In the genomic region with DNA sequence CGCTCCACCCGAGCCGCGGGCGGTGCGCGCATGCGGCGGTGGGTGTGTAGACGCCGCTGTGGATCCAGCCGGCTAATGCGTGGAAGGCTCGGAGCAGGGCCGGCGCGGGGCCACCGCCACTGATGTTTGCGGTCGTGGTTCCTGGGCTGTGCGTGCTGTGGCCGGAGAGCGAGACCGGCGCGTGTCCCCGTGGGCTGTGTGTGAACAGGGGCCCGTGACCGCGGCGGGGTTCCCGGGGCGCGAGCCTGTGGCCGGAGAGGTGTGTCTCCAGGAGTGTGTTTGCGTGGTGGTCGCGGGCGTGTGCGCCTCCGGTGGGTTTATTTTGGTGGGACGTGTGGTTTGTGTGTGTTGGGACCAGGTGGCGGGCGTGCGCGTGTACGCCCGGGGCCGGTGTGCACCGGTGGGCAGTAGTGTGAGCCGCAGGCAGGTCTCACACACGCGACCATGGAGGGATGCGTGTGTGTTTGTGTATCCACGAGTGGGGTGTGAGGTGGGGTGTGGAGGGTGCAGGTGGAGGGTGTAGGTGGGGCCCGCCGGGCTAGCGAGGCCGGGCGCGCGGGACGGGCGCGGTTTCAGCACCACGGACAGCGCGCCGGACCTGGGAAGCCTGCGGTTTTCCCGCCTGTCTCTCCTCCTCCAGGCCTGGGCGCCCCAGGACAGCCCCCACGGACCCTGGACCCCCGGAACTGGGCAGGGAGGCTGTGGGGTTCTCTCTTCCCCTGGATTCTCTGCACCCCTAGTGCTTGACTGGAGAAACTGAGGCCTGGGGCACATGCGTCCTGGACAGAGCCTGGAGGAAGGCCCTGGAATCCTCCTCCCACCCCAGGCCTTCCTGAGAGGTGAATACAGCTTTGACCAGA, we compare ENCODE assay signal across 2 cellular contexts.
A peak's percentile ranks its signal among the peaks of the same experiment; 100 is the strongest.
TF ChIP-seq lines count a peak whose summit lies in the region.

No MANE protein-coding gene starts in this region.

TF ChIP-seq in A549, 52 proteins besides CTCF, POLR2A, EP300 and RAD21:
- TF ChIP-seq, protein P1, sequence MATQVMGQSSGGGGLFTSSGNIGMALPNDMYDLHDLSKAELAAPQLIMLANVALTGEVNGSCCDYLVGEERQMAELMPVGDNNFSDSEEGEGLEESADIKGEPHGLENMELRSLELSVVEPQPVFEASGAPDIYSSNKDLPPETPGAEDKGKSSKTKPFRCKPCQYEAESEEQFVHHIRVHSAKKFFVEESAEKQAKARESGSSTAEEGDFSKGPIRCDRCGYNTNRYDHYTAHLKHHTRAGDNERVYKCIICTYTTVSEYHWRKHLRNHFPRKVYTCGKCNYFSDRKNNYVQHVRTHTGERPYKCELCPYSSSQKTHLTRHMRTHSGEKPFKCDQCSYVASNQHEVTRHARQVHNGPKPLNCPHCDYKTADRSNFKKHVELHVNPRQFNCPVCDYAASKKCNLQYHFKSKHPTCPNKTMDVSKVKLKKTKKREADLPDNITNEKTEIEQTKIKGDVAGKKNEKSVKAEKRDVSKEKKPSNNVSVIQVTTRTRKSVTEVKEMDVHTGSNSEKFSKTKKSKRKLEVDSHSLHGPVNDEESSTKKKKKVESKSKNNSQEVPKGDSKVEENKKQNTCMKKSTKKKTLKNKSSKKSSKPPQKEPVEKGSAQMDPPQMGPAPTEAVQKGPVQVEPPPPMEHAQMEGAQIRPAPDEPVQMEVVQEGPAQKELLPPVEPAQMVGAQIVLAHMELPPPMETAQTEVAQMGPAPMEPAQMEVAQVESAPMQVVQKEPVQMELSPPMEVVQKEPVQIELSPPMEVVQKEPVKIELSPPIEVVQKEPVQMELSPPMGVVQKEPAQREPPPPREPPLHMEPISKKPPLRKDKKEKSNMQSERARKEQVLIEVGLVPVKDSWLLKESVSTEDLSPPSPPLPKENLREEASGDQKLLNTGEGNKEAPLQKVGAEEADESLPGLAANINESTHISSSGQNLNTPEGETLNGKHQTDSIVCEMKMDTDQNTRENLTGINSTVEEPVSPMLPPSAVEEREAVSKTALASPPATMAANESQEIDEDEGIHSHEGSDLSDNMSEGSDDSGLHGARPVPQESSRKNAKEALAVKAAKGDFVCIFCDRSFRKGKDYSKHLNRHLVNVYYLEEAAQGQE (IDR thresholded peaks at IDR 0.05), result peak; percentile 91
- no peak for TF ChIP-seq HDAC2 (IDR thresholded peaks at IDR 0.05)
TF ChIP-seq in A549: peak in this region for 1.

TF ChIP-seq in HEK293, 187 proteins besides CTCF, POLR2A, EP300 and RAD21:
- TF ChIP-seq, protein P2, sequence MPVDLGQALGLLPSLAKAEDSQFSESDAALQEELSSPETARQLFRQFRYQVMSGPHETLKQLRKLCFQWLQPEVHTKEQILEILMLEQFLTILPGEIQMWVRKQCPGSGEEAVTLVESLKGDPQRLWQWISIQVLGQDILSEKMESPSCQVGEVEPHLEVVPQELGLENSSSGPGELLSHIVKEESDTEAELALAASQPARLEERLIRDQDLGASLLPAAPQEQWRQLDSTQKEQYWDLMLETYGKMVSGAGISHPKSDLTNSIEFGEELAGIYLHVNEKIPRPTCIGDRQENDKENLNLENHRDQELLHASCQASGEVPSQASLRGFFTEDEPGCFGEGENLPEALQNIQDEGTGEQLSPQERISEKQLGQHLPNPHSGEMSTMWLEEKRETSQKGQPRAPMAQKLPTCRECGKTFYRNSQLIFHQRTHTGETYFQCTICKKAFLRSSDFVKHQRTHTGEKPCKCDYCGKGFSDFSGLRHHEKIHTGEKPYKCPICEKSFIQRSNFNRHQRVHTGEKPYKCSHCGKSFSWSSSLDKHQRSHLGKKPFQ (tag by site-specific recombination; IDR thresholded peaks at IDR 0.05), result peak; percentile 73; the same call in 1 of the 2 replicates
- TF ChIP-seq HOXD13 (CRISPR knock-in tag; IDR thresholded peaks at IDR 0.05; ENCODE audit: borderline replicate concordance), result 0 out of 2 replicates have a peak, but pooled peaks have one; percentile 51
- TF ChIP-seq KLF8 (tag by site-specific recombination; IDR thresholded peaks at IDR 0.05), result peak; percentile 79; the same call in 1 of the 2 replicates
- TF ChIP-seq, protein P3, sequence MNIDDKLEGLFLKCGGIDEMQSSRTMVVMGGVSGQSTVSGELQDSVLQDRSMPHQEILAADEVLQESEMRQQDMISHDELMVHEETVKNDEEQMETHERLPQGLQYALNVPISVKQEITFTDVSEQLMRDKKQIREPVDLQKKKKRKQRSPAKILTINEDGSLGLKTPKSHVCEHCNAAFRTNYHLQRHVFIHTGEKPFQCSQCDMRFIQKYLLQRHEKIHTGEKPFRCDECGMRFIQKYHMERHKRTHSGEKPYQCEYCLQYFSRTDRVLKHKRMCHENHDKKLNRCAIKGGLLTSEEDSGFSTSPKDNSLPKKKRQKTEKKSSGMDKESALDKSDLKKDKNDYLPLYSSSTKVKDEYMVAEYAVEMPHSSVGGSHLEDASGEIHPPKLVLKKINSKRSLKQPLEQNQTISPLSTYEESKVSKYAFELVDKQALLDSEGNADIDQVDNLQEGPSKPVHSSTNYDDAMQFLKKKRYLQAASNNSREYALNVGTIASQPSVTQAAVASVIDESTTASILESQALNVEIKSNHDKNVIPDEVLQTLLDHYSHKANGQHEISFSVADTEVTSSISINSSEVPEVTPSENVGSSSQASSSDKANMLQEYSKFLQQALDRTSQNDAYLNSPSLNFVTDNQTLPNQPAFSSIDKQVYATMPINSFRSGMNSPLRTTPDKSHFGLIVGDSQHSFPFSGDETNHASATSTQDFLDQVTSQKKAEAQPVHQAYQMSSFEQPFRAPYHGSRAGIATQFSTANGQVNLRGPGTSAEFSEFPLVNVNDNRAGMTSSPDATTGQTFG (tag by site-specific recombination; IDR thresholded peaks at IDR 0.05; ENCODE audit: borderline replicate concordance), result no peak
- no peak for TF ChIP-seq ZNF623 (tag by site-specific recombination; IDR thresholded peaks at IDR 0.05)
- TF ChIP-seq SP2 (tag by site-specific recombination; IDR thresholded peaks at IDR 0.05), result no peak
- no peak for TF ChIP-seq ZNF266 (tag by site-specific recombination; IDR thresholded peaks at IDR 0.05; ENCODE audit: low read depth)
- peak; percentile 29 for TF ChIP-seq ZFHX2 (tag by site-specific recombination; conservative IDR thresholded peaks at IDR 0.05)
- TF ChIP-seq ZNF660 (tag by site-specific recombination; IDR thresholded peaks at IDR 0.05), result no peak
- TF ChIP-seq, protein P4, sequence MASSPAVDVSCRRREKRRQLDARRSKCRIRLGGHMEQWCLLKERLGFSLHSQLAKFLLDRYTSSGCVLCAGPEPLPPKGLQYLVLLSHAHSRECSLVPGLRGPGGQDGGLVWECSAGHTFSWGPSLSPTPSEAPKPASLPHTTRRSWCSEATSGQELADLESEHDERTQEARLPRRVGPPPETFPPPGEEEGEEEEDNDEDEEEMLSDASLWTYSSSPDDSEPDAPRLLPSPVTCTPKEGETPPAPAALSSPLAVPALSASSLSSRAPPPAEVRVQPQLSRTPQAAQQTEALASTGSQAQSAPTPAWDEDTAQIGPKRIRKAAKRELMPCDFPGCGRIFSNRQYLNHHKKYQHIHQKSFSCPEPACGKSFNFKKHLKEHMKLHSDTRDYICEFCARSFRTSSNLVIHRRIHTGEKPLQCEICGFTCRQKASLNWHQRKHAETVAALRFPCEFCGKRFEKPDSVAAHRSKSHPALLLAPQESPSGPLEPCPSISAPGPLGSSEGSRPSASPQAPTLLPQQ (tag by site-specific recombination; IDR thresholded peaks at IDR 0.05), result peak; percentile 48; the same call in 1 of the 2 replicates
- peak; percentile 70; the same call in 1 of the 2 replicates for TF ChIP-seq HOXC10 (CRISPR knock-in tag; IDR thresholded peaks at IDR 0.05)
- TF ChIP-seq ZNF791 (tag by site-specific recombination; IDR thresholded peaks at IDR 0.05), result no peak
- TF ChIP-seq, protein P5, sequence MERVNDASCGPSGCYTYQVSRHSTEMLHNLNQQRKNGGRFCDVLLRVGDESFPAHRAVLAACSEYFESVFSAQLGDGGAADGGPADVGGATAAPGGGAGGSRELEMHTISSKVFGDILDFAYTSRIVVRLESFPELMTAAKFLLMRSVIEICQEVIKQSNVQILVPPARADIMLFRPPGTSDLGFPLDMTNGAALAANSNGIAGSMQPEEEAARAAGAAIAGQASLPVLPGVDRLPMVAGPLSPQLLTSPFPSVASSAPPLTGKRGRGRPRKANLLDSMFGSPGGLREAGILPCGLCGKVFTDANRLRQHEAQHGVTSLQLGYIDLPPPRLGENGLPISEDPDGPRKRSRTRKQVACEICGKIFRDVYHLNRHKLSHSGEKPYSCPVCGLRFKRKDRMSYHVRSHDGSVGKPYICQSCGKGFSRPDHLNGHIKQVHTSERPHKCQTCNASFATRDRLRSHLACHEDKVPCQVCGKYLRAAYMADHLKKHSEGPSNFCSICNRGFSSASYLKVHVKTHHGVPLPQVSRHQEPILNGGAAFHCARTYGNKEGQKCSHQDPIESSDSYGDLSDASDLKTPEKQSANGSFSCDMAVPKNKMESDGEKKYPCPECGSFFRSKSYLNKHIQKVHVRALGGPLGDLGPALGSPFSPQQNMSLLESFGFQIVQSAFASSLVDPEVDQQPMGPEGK (tag by site-specific recombination; IDR thresholded peaks at IDR 0.05), result 0 out of 2 replicates have a peak, but pooled peaks have one; percentile 13
- TF ChIP-seq KLF1 (tag by site-specific recombination; IDR thresholded peaks at IDR 0.05), result peak; percentile 41; the same call in 1 of the 2 replicates
- TF ChIP-seq OSR2 (tag by site-specific recombination; IDR thresholded peaks at IDR 0.05), result no peak
- TF ChIP-seq, protein P1 (tag by site-specific recombination; IDR thresholded peaks at IDR 0.05), result peak; percentile 97
- TF ChIP-seq ZNF596 (tag by site-specific recombination; IDR thresholded peaks at IDR 0.05), result no peak
- TF ChIP-seq HOXA7 (CRISPR knock-in tag; IDR thresholded peaks at IDR 0.05; ENCODE audit: borderline replicate concordance), result no peak
- 0 out of 2 replicates have a peak, but pooled peaks have one; percentile 16 for TF ChIP-seq ZBTB8A (tag by site-specific recombination; IDR thresholded peaks at IDR 0.05)
- TF ChIP-seq YY1 (tag by site-specific recombination; IDR thresholded peaks at IDR 0.05), result no peak
- no peak for TF ChIP-seq SP3 (tag by site-specific recombination; IDR thresholded peaks at IDR 0.05)
- no peak for TF ChIP-seq ZNF549 (tag by site-specific recombination; IDR thresholded peaks at IDR 0.05)
- TF ChIP-seq, protein P6, sequence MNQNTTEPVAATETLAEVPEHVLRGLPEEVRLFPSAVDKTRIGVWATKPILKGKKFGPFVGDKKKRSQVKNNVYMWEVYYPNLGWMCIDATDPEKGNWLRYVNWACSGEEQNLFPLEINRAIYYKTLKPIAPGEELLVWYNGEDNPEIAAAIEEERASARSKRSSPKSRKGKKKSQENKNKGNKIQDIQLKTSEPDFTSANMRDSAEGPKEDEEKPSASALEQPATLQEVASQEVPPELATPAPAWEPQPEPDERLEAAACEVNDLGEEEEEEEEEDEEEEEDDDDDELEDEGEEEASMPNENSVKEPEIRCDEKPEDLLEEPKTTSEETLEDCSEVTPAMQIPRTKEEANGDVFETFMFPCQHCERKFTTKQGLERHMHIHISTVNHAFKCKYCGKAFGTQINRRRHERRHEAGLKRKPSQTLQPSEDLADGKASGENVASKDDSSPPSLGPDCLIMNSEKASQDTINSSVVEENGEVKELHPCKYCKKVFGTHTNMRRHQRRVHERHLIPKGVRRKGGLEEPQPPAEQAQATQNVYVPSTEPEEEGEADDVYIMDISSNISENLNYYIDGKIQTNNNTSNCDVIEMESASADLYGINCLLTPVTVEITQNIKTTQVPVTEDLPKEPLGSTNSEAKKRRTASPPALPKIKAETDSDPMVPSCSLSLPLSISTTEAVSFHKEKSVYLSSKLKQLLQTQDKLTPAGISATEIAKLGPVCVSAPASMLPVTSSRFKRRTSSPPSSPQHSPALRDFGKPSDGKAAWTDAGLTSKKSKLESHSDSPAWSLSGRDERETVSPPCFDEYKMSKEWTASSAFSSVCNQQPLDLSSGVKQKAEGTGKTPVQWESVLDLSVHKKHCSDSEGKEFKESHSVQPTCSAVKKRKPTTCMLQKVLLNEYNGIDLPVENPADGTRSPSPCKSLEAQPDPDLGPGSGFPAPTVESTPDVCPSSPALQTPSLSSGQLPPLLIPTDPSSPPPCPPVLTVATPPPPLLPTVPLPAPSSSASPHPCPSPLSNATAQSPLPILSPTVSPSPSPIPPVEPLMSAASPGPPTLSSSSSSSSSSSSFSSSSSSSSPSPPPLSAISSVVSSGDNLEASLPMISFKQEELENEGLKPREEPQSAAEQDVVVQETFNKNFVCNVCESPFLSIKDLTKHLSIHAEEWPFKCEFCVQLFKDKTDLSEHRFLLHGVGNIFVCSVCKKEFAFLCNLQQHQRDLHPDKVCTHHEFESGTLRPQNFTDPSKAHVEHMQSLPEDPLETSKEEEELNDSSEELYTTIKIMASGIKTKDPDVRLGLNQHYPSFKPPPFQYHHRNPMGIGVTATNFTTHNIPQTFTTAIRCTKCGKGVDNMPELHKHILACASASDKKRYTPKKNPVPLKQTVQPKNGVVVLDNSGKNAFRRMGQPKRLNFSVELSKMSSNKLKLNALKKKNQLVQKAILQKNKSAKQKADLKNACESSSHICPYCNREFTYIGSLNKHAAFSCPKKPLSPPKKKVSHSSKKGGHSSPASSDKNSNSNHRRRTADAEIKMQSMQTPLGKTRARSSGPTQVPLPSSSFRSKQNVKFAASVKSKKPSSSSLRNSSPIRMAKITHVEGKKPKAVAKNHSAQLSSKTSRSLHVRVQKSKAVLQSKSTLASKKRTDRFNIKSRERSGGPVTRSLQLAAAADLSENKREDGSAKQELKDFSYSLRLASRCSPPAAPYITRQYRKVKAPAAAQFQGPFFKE (tag by site-specific recombination; IDR thresholded peaks at IDR 0.05; ENCODE audit: borderline replicate concordance), result no peak
- peak; percentile 80 for TF ChIP-seq ZFP69B (tag by site-specific recombination; IDR thresholded peaks at IDR 0.05)
